Comparison of ENCODE assay signal across 14 cellular contexts in genomic region chr6:133646021-133646682, GRCh38.
DNase-seq lines count a peak whose midpoint lies in the region; ATAC-seq and TF ChIP-seq lines count a peak whose summit lies in the region.
"Had no signal": no experiment of that assay in that cellular context is flagged by ENCODE, and none has a peak within 500 bp of the region (broad histone marks: within the 10 kb centered on the region; RNA-seq: fewer than 3 reads in every experiment).

No MANE protein-coding gene starts in this region.

- H2AFZ ChIP-seq in hepatocyte, result no peak overlapping the region

- peaks cover 8% of the 10 kb centered on the region for H3K4me1 ChIP-seq in hepatocyte (ENCODE audit: insufficient read depth)

- TF ChIP-seq CTCF in HFF-Myc (IDR thresholded peaks at IDR 0.05; ENCODE audit: low read depth, low read length, missing control alignments) (no peak), hepatocyte (IDR thresholded peaks at IDR 0.05; ENCODE audit: poor library complexity) (no peak), omental fat pad (IDR thresholded peaks at IDR 0.05) (no peak)

- peak overlapping the region; percentile 55 for H3K27ac ChIP-seq in hepatocyte
- H3K27ac ChIP-seq: C4-2B, vagina had no signal

- DNase-seq in ACHN (peak; percentile 63), HFF-Myc (ENCODE audit: extremely low read depth, low read depth) (peak; percentile 19), astrocyte of the hippocampus (ENCODE audit: low read depth, low spot score) (peak; percentile 94), hepatocyte (ENCODE audit: low spot score) (no peak), omental fat pad (ENCODE audit: low spot score) (no peak)
- DNase-seq in stimulated activated effector memory CD8-positive, alpha-beta T cell treated with anti-CD3 and anti-CD28 coated beads, Interleukin-12 subunit alpha, Interleukin-12 subunit beta, amount 100 ng/mL, for 72 hours (ENCODE audit: low spot score in 2 of 2), result no peak
- DNase-seq: kidney; MM.1S; stimulated activated CD8-positive, alpha-beta memory T cell treated with anti-CD3 and anti-CD28 coated beads, Interleukin-4, amount 100 ng/mL, for 48 hours had no signal

- no peak for ATAC-seq in HG02870 (IDR thresholded peaks at IDR 0.05; ENCODE audit: unreplicated experiment)
- no peak for ATAC-seq in omental fat pad (ENCODE audit: low FRiP score)
- ATAC-seq in GM19023 (IDR thresholded peaks at IDR 0.05; ENCODE audit: unreplicated experiment), result no peak
- no peak for ATAC-seq in stimulated activated effector memory CD8-positive, alpha-beta T cell treated with anti-CD3 and anti-CD28 coated beads, Interleukin-12 subunit alpha, Interleukin-12 subunit beta, amount 100 ng/mL, for 72 hours

- H3K4me3 ChIP-seq in HFF-Myc (replicated peaks; ENCODE audit: low read depth, low read length) (no peak overlapping the region), hepatocyte (no peak overlapping the region)
- H3K4me3 ChIP-seq: vagina had no signal

- no peaks in the 10 kb centered on the region for H3K79me2 ChIP-seq in hepatocyte

- no peaks in the 10 kb centered on the region for H4K20me1 ChIP-seq in hepatocyte (ENCODE audit: insufficient read depth, poor library complexity, severe bottlenecking)

- H3K36me3 ChIP-seq in hepatocyte (replicated peaks; ENCODE audit: insufficient read depth, low read depth), result no peaks in the 10 kb centered on the region
- H3K36me3 ChIP-seq: vagina had no signal

- WGBS in hepatocyte (ENCODE audit: low lambda C conversion rate, missing lambda C conversion rate), result 51% methylated on average over 2 of the region's 2 CpGs

- no peaks in the 10 kb centered on the region for H3K27me3 ChIP-seq in hepatocyte
- H3K27me3 ChIP-seq: vagina had no signal

- no peak overlapping the region for H3K27ac Mint-ChIP-seq in stimulated activated effector memory CD8-positive, alpha-beta T cell treated with anti-CD3 and anti-CD28 coated beads, Interleukin-12 subunit alpha, Interleukin-12 subunit beta, amount 100 ng/mL, for 72 hours

- H3K4me3 Mint-ChIP-seq in stimulated activated effector memory CD8-positive, alpha-beta T cell treated with anti-CD3 and anti-CD28 coated beads, Interleukin-12 subunit alpha, Interleukin-12 subunit beta, amount 100 ng/mL, for 72 hours, result no peak overlapping the region
- H3K4me3 Mint-ChIP-seq: neural crest cell had no signal

- no peaks in the 10 kb centered on the region for H3K9me3 Mint-ChIP-seq in stimulated activated effector memory CD8-positive, alpha-beta T cell treated with anti-CD3 and anti-CD28 coated beads, Interleukin-12 subunit alpha, Interleukin-12 subunit beta, amount 100 ng/mL, for 72 hours
- H3K9me3 Mint-ChIP-seq: neural crest cell had no signal

- no peaks in the 10 kb centered on the region for H3K36me3 Mint-ChIP-seq in stimulated activated effector memory CD8-positive, alpha-beta T cell treated with anti-CD3 and anti-CD28 coated beads, Interleukin-12 subunit alpha, Interleukin-12 subunit beta, amount 100 ng/mL, for 72 hours

- no peak overlapping the region for H3K4me2 ChIP-seq in hepatocyte

- in situ Hi-C loops in ACHN (cut with HindIII; ENCODE audit: low pct_ligation_motif_present, low pct_unique_long_range_greater_than_20kb, low sequenced_read_pairs), result no loop called here

- H3K9me2 ChIP-seq in hepatocyte (replicated peaks; ENCODE audit: insufficient read depth), result no peaks in the 10 kb centered on the region

- H3K4me1 Mint-ChIP-seq in stimulated activated effector memory CD8-positive, alpha-beta T cell treated with anti-CD3 and anti-CD28 coated beads, Interleukin-12 subunit alpha, Interleukin-12 subunit beta, amount 100 ng/mL, for 72 hours, result no peaks in the 10 kb centered on the region

- H3K9me3 ChIP-seq in hepatocyte (ENCODE audit: low read depth), result no peaks in the 10 kb centered on the region
- H3K9me3 ChIP-seq: vagina had no signal

Comparison
In these comparisons a context has a peak if more than half of its experiments do, and no peak if none do; other contexts are left out.
1. DNase-seq: peak in ACHN (single experiment), HFF-Myc (single experiment) and astrocyte of the hippocampus (single experiment); none in hepatocyte (single experiment), omental fat pad (single experiment) and stimulated activated effector memory CD8-positive, alpha-beta T cell treated with anti-CD3 and anti-CD28 coated beads, Interleukin-12 subunit alpha, Interleukin-12 subunit beta, amount 100 ng/mL, for 72 hours (0 of 2).